ENCODE assay signal across 8 cellular contexts in the genomic region with DNA sequence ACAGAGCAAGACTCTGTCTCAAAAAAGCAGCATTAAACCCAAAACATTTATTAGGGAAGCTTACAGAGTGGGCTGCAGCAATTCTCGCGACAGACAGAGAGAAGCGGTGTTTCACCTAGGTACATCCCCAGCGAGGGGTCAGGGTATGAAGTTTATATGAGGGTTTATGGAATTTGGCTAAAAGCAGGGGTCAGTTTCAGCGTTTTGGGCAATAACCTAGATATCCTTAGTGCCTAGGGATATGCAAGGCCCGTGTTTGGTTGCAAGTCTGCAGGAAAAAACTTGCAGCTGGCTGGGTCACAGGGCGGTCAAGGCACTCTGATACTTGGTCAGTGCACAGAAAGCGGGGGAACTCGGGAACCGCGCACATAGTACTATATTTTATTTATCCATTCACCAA. TPM values are rescaled to one million over a fixed set of nuclear protein-coding genes. Genes with fewer than 3 reads are reported as not detected.
DNase-seq lines count a peak whose midpoint lies in the region; ATAC-seq, FAIRE-seq and TF ChIP-seq lines count a peak whose summit lies in the region.

No MANE protein-coding gene starts in this region.

- H4K20me1 ChIP-seq in GM12878 (ENCODE audit: control insufficient read depth, insufficient read depth) = no peaks in the 10 kb centered on the region

- no peaks in the 10 kb centered on the region for H3K9me3 ChIP-seq in KOPT-K1 (ENCODE audit: insufficient read depth, low read length, poor library complexity, severe bottlenecking)
- H3K9me3 ChIP-seq in GM12878 (replicated peaks; ENCODE audit: control insufficient read depth, insufficient read depth, low read length) = no peaks in the 10 kb centered on the region
- no peaks in the 10 kb centered on the region for H3K9me3 ChIP-seq in lower lobe of right lung
- H3K9me3 ChIP-seq in upper lobe of right lung = no peaks in the 10 kb centered on the region

- TSS peak; percentile 77 for BruUV-seq in GM12878 (replicated peaks; lab: Mats Ljungman, UMichigan)

- WGBS in GM12878 (ENCODE audit: insufficient coverage, insufficient replicate concordance, low lambda C conversion rate, missing lambda C conversion rate) = 67% methylated on average over 11 of the region's 11 CpGs

- intact Hi-C loops in GM12878 (cut with micrococcal nuclease; ENCODE audit: unreplicated experiment) = no loop called here
- intact Hi-C loops in lower lobe of right lung (cut with DNase I) = no loop called here
- intact Hi-C loops in upper lobe of right lung (cut with DNase I) = no loop called here

- peak overlapping the region; percentile 82 for H3K27ac ChIP-seq in KOPT-K1 (ENCODE audit: low read depth, low read length, poor library complexity, severe bottlenecking)
- H3K27ac ChIP-seq in GM12878 (ENCODE audit: control insufficient read depth, insufficient read depth) = no peak overlapping the region
- peak overlapping the region; percentile 88 for H3K27ac ChIP-seq in lower lobe of right lung
- peak overlapping the region; percentile 81 for H3K27ac ChIP-seq in upper lobe of right lung

- H3K9ac ChIP-seq in GM12878 (ENCODE audit: control insufficient read depth, insufficient read depth, low read length) = peak overlapping the region; percentile 90; the same call in 1 of the 2 replicates

- RAD21 ChIA-PET in GM12878 (lab: Charles Lee; ENCODE audit: unreplicated experiment) = interaction anchor here (0.6 to 2.1 kb wide), 2 partner anchors 47 to 269 kb away, joined by 4 to 11 read pairs; no protein-coding TSS in a partner anchor

- H3K4me2 ChIP-seq in GM12878 (ENCODE audit: control insufficient read depth, insufficient read depth) = peak overlapping the region; percentile 82

- H2AFZ ChIP-seq in GM12878 (ENCODE audit: control insufficient read depth, low read depth, low read length) = peak overlapping the region; percentile 95; the same call in 1 of the 2 replicates

- peaks cover 22% of the 10 kb centered on the region for H3K79me2 ChIP-seq in GM12878 (ENCODE audit: control insufficient read depth, insufficient read depth, low read length)

- H3K4me3 ChIP-seq in GM12878 = peak overlapping the region; percentile 97
- peak overlapping the region; percentile 81 for H3K4me3 ChIP-seq in lower lobe of right lung
- H3K4me3 ChIP-seq in upper lobe of right lung = peak overlapping the region; percentile 64

- H3K27me3 ChIP-seq in GM12878 (replicated peaks in 1 of 2; ENCODE audit: control insufficient read depth in 2 of 2, insufficient read depth in 2 of 2, low read length in 1 of 2) (no peaks in the 10 kb centered on the region), lower lobe of right lung (ENCODE audit: low read depth) (no peaks in the 10 kb centered on the region), upper lobe of right lung (no peaks in the 10 kb centered on the region)

- H3K4me1 ChIP-seq in GM12878 (ENCODE audit: control insufficient read depth, insufficient read depth, low read length) (peaks cover 10% of the 10 kb centered on the region; the same call in 1 of the 2 replicates), lower lobe of right lung (peaks cover 22% of the 10 kb centered on the region), upper lobe of right lung (peaks cover 19% of the 10 kb centered on the region)

- ATAC-seq in GM12878 (peak; percentile 16; the same call in 2 of the 3 replicates), lower lobe of right lung (peak; percentile 24 to 41), upper lobe of right lung (no peak), GM21717 (IDR thresholded peaks at IDR 0.05; ENCODE audit: unreplicated experiment) (no peak), HG03432 (IDR thresholded peaks at IDR 0.05; ENCODE audit: unreplicated experiment) (no peak)

- in situ Hi-C loops in GM12878 (cut with MboI) = no loop called here

- peak; percentile 4 for DNase-seq in COLO668 (lab: John Stamatoyannopoulos, UW; ENCODE audit: unreplicated experiment)
- DNase-seq in GM12878 (ENCODE audit: low read depth, low spot score) = no peak
- no peak for DNase-seq in lower lobe of right lung
- DNase-seq in upper lobe of right lung = peak; percentile 55
- DNase-seq in NOMO-1 treated with DMSO at 0.1 percent for 48 hours (lab: John Stamatoyannopoulos, UW; ENCODE audit: unreplicated experiment) = no peak

- SMC1A ChIA-PET in GM12878 (lab: Charles Lee; ENCODE audit: uncharacterized antibody, unreplicated experiment) = interaction anchor here (1.1 to 2.6 kb wide), 4 partner anchors 9 to 133 kb away, joined by 3 to 20 read pairs (median 4); a partner anchor contains a TSS

- no peak for TF ChIP-seq EP300 in GM12878 (IDR thresholded peaks at IDR 0.05; ENCODE audit: borderline replicate concordance in 1 of 2, control insufficient read depth in 1 of 2, low read depth in 2 of 2, low read length in 2 of 2)

- POLR2A ChIA-PET in GM12878 (lab: Charles Lee) = interaction anchor here (0.6 to 1.3 kb wide), 2 partner anchors 48 to 1504 kb away, joined by 3 to 5 read pairs; a partner anchor contains a TSS

- no peak for TF ChIP-seq RAD21 in GM12878 (IDR thresholded peaks at IDR 0.05; ENCODE audit: insufficient read depth, low read depth, low read length)

- CTCF ChIA-PET in GM12878 (lab: Yijun Ruan, JAX) = interaction anchor here (1.2 kb wide), 1 partner anchor 120 kb away, joined by 3 read pairs; no protein-coding TSS in a partner anchor

- TF ChIP-seq CTCF in GM12878 (IDR thresholded peaks at IDR 0.05 in 2 of 3, conservative IDR thresholded peaks at IDR 0.05 in 1 of 3; ENCODE audit: control insufficient read depth in 2 of 3, extremely low read depth in 1 of 3, insufficient read depth in 1 of 3, low read depth in 3 of 3, low read length in 3 of 3) = no peak
- no peak for TF ChIP-seq CTCF in lower lobe of right lung (IDR thresholded peaks at IDR 0.05)
- no peak for TF ChIP-seq CTCF in upper lobe of right lung (IDR thresholded peaks at IDR 0.05)

- no peak for FAIRE-seq in GM12878 (lab: Jason Lieb, UNC)

- TF ChIP-seq POLR2A in GM12878 (IDR thresholded peaks at IDR 0.05; ENCODE audit: low read depth, low read length) = no peak

- H3K36me3 ChIP-seq in KOPT-K1 (ENCODE audit: insufficient read depth, low read length) (peaks cover 54% of the 10 kb centered on the region), GM12878 (ENCODE audit: control insufficient read depth in 2 of 2, insufficient read depth in 2 of 2, low read length in 1 of 2) (peaks cover 4 to 10% of the 10 kb centered on the region in 2 experiments; a peak in 3 of 4 replicates), lower lobe of right lung (peaks cover 29% of the 10 kb centered on the region), upper lobe of right lung (peaks cover 11% of the 10 kb centered on the region)

RNA-seq across cellular contexts. Expression of a gene that starts 0.6 kb away (rescaled TPM):
- total RNA-seq in GM12878 (2013; cell fraction: nucleolus; rRNA removed) = 23.3 and 25.1 TPM in 2 replicates
- total RNA-seq in GM12878 (2014; rRNA removed) (37.7 and 40.1 TPM in 2 replicates), GM12878 (2014; rRNA removed; fragmentation: Illumina TruSeq; extraction: Trizol) (35.7 and 37.7 TPM in 2 replicates), GM12878 (2021) (36.9 and 37.2 TPM in 2 replicates), lower lobe of right lung (24.5 TPM), upper lobe of right lung (21.8 TPM)
- 17.1 TPM for polyA plus RNA-seq in GM12878 (2011; ENCODE audit: low read depth)
- polyA plus RNA-seq in GM12878 (2011; rRNA removed) (52.0 and 63.5 TPM in 2 replicates), GM12878 (2014; fragmentation: Illumina TruSeq; extraction: Trizol) (38.4 and 38.5 TPM in 2 replicates), GM12878 (2014; fragmentation: Nextera tagmentation; extraction: Ambion mirVana) (10 to 100 TPM; 17.4 to 18.6 TPM), GM12878 (2014; rRNA removed) (26.8 and 30.3 TPM in 2 replicates), GM12878 (2016; fragmentation: Nextera tagmentation; extraction: Ambion mirVana) (10 to 100 TPM; 49.0 to 49.1 TPM)
- 40.5 and 42.8 TPM in 2 replicates for polyA plus RNA-seq in GM12878 (2011; cell fraction: cytosol; rRNA removed)
- polyA plus RNA-seq in GM12878 (2011; cell fraction: nucleus; rRNA removed) = 31.9 and 34.2 TPM in 2 replicates
- 20.7 and 26.9 TPM in 2 replicates for polyA plus RNA-seq in GM12878 (2012)
- polyA minus RNA-seq in GM12878 (2011; rRNA and poly(A)+ RNA removed) = 58.7 and 72.1 TPM in 2 replicates
- polyA minus RNA-seq in GM12878 (2011; cell fraction: cytosol; rRNA and poly(A)+ RNA removed) = 23.6 and 30.2 TPM in 2 replicates
- 8.0 and 13.6 TPM in 2 replicates for polyA minus RNA-seq in GM12878 (2011; cell fraction: nucleus; rRNA and poly(A)+ RNA removed)

RNA-seq across cellular contexts. Expression of a gene that starts 48.1 kb away (rescaled TPM):
- 71.8 and 84.0 TPM in 2 replicates for total RNA-seq in GM12878 (2013; cell fraction: nucleolus; rRNA removed)
- total RNA-seq in GM12878 (2014; rRNA removed) (36.7 and 38.4 TPM in 2 replicates), GM12878 (2014; rRNA removed; fragmentation: Illumina TruSeq; extraction: Trizol) (36.2 and 38.6 TPM in 2 replicates), GM12878 (2021) (38.4 and 42.3 TPM in 2 replicates), lower lobe of right lung (20.3 TPM), upper lobe of right lung (17.3 TPM)
- 14.5 TPM for polyA plus RNA-seq in GM12878 (2011; ENCODE audit: low read depth)
- polyA plus RNA-seq in GM12878 (2011; rRNA removed) (14.4 and 22.0 TPM in 2 replicates), GM12878 (2014; fragmentation: Illumina TruSeq; extraction: Trizol) (40.6 and 46.0 TPM in 2 replicates), GM12878 (2014; fragmentation: Nextera tagmentation; extraction: Ambion mirVana) (10 to 100 TPM in 1 of 2 experiments, 1 to 10 TPM in 1; 8.7 to 14.3 TPM), GM12878 (2014; rRNA removed) (26.2 and 29.2 TPM in 2 replicates), GM12878 (2016; fragmentation: Nextera tagmentation; extraction: Ambion mirVana) (10 to 100 TPM; 55.6 to 65.1 TPM)
- polyA plus RNA-seq in GM12878 (2011; cell fraction: cytosol; rRNA removed) = 18.9 and 23.0 TPM in 2 replicates
- 185 and 243 TPM in 2 replicates for polyA plus RNA-seq in GM12878 (2011; cell fraction: nucleus; rRNA removed)
- 25.2 and 28.8 TPM in 2 replicates for polyA plus RNA-seq in GM12878 (2012)
- 15.3 and 16.2 TPM in 2 replicates for polyA minus RNA-seq in GM12878 (2011; rRNA and poly(A)+ RNA removed)
- 8.8 and 10.4 TPM in 2 replicates for polyA minus RNA-seq in GM12878 (2011; cell fraction: cytosol; rRNA and poly(A)+ RNA removed)
- polyA minus RNA-seq in GM12878 (2011; cell fraction: nucleus; rRNA and poly(A)+ RNA removed) = 15.8 and 28.4 TPM in 2 replicates

RNA-seq across cellular contexts. Expression of a gene that starts 48.5 kb away (rescaled TPM):
- total RNA-seq in GM12878 (2013; cell fraction: nucleolus; rRNA removed) = 455 and 507 TPM in 2 replicates
- total RNA-seq in GM12878 (2014; rRNA removed) = 117 and 149 TPM in 2 replicates
- total RNA-seq in GM12878 (2014; rRNA removed; fragmentation: Illumina TruSeq; extraction: Trizol) = 72.8 and 76.4 TPM in 2 replicates
- 151 and 156 TPM in 2 replicates for total RNA-seq in GM12878 (2021)
- 62.4 TPM for polyA plus RNA-seq in GM12878 (2011; ENCODE audit: low read depth)
- polyA plus RNA-seq in GM12878 (2011; rRNA removed) = 77.5 and 123 TPM in 2 replicates
- polyA plus RNA-seq in GM12878 (2011; cell fraction: cytosol; rRNA removed) = 175 and 179 TPM in 2 replicates
- polyA plus RNA-seq in GM12878 (2011; cell fraction: nucleus; rRNA removed) = 662 and 1,244 TPM in 2 replicates
- polyA plus RNA-seq in GM12878 (2012) = 83.4 and 103 TPM in 2 replicates
- 52.9 and 70.9 TPM in 2 replicates for polyA plus RNA-seq in GM12878 (2014; fragmentation: Illumina TruSeq; extraction: Trizol)
- 10 to 100 TPM; 18.7 to 46.9 TPM for polyA plus RNA-seq in GM12878 (2014; fragmentation: Nextera tagmentation; extraction: Ambion mirVana)
- 104 and 116 TPM in 2 replicates for polyA plus RNA-seq in GM12878 (2014; rRNA removed)
- polyA plus RNA-seq in GM12878 (2016; fragmentation: Nextera tagmentation; extraction: Ambion mirVana) = 10 to 100 TPM; 65.0 to 66.1 TPM
- polyA minus RNA-seq in GM12878 (2011; rRNA and poly(A)+ RNA removed) = 228 and 314 TPM in 2 replicates
- polyA minus RNA-seq in GM12878 (2011; cell fraction: cytosol; rRNA and poly(A)+ RNA removed) = 87.0 and 88.2 TPM in 2 replicates
- 230 and 517 TPM in 2 replicates for polyA minus RNA-seq in GM12878 (2011; cell fraction: nucleus; rRNA and poly(A)+ RNA removed)
- 305 TPM for total RNA-seq in lower lobe of right lung
- 358 TPM for total RNA-seq in upper lobe of right lung

Comparison
In these comparisons a context has a peak if more than half of its experiments do, and no peak if none do; other contexts are left out.
1. DNase-seq: peak in COLO668 (single experiment) and upper lobe of right lung (single experiment); none in GM12878 (single experiment), lower lobe of right lung (single experiment) and NOMO-1 treated with DMSO at 0.1 percent for 48 hours (single experiment).
2. ATAC-seq: peak in GM12878 (single experiment) and lower lobe of right lung (2 of 2); none in upper lobe of right lung (single experiment), GM21717 (single experiment) and HG03432 (single experiment).
3. Peak in every context shown above with its lines, with median percentiles within 50 percentile points of each other: H3K4me3 ChIP-seq.